In the genomic region with DNA sequence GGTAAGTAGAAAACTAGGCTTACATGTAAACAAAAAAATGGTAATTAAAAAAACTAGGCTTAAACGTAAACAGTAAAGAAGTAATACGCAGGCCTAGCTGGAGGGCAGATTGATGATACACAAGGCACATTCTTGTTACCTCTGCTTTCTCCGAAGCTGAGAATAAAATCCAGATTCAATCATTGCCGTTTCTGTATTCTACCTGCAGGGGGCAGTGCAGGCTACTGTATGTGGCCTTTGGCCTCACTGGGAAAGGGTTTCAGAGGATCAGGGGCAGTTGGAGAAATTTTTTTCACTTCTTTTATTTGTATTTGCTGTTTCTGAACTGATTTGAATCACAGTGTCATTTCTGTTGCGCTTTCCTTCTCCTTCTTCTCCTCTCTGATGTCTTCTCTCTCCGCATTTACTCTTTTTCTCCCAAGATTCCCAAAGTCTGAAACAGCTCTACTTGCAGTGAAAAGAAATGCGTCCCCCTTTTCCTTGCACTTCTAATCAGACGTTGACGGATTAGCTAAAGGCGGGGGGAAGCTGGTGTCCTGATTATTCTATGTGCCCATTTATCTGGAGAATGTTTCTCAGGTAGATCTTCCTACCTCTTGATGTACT, we compare ENCODE assay signal across 1 cellular context.
A peak's percentile ranks its signal among the peaks of the same experiment; 100 is the strongest.
TF ChIP-seq lines count a peak whose summit lies in the region.

No MANE protein-coding gene starts in this region.

TF ChIP-seq in HepG2, 621 proteins besides CTCF, POLR2A, EP300 and RAD21 (continued from another document):
- TF ChIP-seq, protein P1, sequence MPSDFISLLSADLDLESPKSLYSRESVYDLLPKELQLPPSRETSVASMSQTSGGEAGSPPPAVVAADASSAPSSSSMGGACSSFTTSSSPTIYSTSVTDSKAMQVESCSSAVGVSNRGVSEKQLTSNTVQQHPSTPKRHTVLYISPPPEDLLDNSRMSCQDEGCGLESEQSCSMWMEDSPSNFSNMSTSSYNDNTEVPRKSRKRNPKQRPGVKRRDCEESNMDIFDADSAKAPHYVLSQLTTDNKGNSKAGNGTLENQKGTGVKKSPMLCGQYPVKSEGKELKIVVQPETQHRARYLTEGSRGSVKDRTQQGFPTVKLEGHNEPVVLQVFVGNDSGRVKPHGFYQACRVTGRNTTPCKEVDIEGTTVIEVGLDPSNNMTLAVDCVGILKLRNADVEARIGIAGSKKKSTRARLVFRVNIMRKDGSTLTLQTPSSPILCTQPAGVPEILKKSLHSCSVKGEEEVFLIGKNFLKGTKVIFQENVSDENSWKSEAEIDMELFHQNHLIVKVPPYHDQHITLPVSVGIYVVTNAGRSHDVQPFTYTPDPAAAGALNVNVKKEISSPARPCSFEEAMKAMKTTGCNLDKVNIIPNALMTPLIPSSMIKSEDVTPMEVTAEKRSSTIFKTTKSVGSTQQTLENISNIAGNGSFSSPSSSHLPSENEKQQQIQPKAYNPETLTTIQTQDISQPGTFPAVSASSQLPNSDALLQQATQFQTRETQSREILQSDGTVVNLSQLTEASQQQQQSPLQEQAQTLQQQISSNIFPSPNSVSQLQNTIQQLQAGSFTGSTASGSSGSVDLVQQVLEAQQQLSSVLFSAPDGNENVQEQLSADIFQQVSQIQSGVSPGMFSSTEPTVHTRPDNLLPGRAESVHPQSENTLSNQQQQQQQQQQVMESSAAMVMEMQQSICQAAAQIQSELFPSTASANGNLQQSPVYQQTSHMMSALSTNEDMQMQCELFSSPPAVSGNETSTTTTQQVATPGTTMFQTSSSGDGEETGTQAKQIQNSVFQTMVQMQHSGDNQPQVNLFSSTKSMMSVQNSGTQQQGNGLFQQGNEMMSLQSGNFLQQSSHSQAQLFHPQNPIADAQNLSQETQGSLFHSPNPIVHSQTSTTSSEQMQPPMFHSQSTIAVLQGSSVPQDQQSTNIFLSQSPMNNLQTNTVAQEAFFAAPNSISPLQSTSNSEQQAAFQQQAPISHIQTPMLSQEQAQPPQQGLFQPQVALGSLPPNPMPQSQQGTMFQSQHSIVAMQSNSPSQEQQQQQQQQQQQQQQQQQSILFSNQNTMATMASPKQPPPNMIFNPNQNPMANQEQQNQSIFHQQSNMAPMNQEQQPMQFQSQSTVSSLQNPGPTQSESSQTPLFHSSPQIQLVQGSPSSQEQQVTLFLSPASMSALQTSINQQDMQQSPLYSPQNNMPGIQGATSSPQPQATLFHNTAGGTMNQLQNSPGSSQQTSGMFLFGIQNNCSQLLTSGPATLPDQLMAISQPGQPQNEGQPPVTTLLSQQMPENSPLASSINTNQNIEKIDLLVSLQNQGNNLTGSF (CRISPR knock-in tag; IDR thresholded peaks at IDR 0.05), result no peak
- no peak for TF ChIP-seq ZBTB8A (CRISPR knock-in tag; IDR thresholded peaks at IDR 0.05; ENCODE audit: borderline replicate concordance, low read depth)
- TF ChIP-seq TFDP2 (CRISPR knock-in tag; IDR thresholded peaks at IDR 0.05), result no peak
- TF ChIP-seq LCORL (IDR thresholded peaks at IDR 0.05), result no peak
- no peak for TF ChIP-seq LCORL (CRISPR knock-in tag; IDR thresholded peaks at IDR 0.05)
- TF ChIP-seq REXO4 (CRISPR knock-in tag; IDR thresholded peaks at IDR 0.05; ENCODE audit: borderline replicate concordance), result no peak
- TF ChIP-seq IRX3 (CRISPR knock-in tag; IDR thresholded peaks at IDR 0.05; ENCODE audit: borderline replicate concordance, low read depth), result no peak
- TF ChIP-seq PPARG (CRISPR knock-in tag; conservative IDR thresholded peaks at IDR 0.05), result peak; percentile 37; the same call in 1 of the 2 replicates
- TF ChIP-seq CHCHD3 (CRISPR knock-in tag; IDR thresholded peaks at IDR 0.05), result no peak
- TF ChIP-seq, protein P2, sequence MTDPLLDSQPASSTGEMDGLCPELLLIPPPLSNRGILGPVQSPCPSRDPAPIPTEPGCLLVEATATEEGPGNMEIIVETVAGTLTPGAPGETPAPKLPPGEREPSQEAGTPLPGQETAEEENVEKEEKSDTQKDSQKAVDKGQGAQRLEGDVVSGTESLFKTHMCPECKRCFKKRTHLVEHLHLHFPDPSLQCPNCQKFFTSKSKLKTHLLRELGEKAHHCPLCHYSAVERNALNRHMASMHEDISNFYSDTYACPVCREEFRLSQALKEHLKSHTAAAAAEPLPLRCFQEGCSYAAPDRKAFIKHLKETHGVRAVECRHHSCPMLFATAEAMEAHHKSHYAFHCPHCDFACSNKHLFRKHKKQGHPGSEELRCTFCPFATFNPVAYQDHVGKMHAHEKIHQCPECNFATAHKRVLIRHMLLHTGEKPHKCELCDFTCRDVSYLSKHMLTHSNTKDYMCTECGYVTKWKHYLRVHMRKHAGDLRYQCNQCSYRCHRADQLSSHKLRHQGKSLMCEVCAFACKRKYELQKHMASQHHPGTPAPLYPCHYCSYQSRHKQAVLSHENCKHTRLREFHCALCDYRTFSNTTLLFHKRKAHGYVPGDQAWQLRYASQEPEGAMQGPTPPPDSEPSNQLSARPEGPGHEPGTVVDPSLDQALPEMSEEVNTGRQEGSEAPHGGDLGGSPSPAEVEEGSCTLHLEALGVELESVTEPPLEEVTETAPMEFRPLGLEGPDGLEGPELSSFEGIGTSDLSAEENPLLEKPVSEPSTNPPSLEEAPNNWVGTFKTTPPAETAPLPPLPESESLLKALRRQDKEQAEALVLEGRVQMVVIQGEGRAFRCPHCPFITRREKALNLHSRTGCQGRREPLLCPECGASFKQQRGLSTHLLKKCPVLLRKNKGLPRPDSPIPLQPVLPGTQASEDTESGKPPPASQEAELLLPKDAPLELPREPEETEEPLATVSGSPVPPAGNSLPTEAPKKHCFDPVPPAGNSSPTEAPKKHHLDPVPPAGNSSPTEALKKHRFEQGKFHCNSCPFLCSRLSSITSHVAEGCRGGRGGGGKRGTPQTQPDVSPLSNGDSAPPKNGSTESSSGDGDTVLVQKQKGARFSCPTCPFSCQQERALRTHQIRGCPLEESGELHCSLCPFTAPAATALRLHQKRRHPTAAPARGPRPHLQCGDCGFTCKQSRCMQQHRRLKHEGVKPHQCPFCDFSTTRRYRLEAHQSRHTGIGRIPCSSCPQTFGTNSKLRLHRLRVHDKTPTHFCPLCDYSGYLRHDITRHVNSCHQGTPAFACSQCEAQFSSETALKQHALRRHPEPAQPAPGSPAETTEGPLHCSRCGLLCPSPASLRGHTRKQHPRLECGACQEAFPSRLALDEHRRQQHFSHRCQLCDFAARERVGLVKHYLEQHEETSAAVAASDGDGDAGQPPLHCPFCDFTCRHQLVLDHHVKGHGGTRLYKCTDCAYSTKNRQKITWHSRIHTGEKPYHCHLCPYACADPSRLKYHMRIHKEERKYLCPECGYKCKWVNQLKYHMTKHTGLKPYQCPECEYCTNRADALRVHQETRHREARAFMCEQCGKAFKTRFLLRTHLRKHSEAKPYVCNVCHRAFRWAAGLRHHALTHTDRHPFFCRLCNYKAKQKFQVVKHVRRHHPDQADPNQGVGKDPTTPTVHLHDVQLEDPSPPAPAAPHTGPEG (CRISPR knock-in tag; IDR thresholded peaks at IDR 0.05), result no peak
- 0 out of 2 replicates have a peak, but pooled peaks have one; percentile 67 for TF ChIP-seq SP140L (CRISPR knock-in tag; IDR thresholded peaks at IDR 0.05; ENCODE audit: borderline replicate concordance)
- TF ChIP-seq MTA3 (CRISPR knock-in tag; IDR thresholded peaks at IDR 0.05), result no peak
- TF ChIP-seq MIXL1 (CRISPR knock-in tag; IDR thresholded peaks at IDR 0.05), result 0 out of 2 replicates have a peak, but pooled peaks have one; percentile 39
- no peak for TF ChIP-seq PCBP1 (IDR thresholded peaks at IDR 0.05; ENCODE audit: borderline replicate concordance, low read depth, low read length)
- TF ChIP-seq ZNF720 (CRISPR knock-in tag; IDR thresholded peaks at IDR 0.05), result no peak
- no peak for TF ChIP-seq SNAPC5 (CRISPR knock-in tag; IDR thresholded peaks at IDR 0.05; ENCODE audit: borderline replicate concordance)
- TF ChIP-seq ZNF746 (CRISPR knock-in tag; IDR thresholded peaks at IDR 0.05), result no peak
- TF ChIP-seq ZNF687 (CRISPR knock-in tag; IDR thresholded peaks at IDR 0.05), result no peak
- no peak for TF ChIP-seq NR2F6 (IDR thresholded peaks at IDR 0.05)
- TF ChIP-seq NR2F6 (CRISPR knock-in tag; IDR thresholded peaks at IDR 0.05), result peak; percentile 38; the same call in 1 of the 2 replicates
